Comparison of ENCODE assay signal across 1 cellular context in the genomic region with DNA sequence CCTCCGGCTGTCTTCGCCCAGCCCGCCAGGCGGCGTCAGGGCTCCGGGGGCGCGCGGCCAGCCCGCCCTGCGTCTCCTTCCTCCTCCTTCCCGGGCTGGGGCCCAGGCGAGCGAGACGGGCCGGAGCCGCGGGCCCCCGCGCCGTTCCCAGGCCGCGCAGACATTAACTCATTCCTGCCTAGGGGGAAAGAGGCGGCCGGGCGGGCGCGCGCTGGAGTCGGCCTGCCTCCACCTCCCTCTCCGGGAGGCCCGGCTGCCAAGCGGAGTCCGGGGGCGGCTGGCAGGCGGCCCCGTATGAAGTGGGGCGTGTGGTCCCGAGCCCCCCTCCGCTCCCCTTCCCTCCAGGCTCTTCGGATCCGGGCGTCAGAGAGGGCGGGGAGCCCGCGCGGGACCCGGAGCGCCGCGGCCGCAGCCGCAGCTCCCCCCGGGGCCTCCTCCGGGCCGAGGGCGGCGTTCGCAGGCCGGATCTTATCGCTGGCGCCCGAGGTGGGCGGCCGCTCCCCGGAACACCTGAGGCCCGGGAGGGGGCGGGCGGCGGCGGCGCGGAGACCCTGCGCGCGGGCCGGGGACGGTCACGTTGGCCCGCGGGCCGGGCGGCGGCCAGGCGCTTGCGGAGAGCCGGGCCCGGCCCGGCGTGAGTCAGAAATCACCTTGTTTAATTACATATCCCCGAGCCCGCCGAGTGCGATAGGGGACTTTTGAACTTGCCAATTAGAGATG.
TF ChIP-seq lines count a peak whose summit lies in the region.

No MANE protein-coding gene starts in this region.

TF ChIP-seq in K562, 482 proteins besides CTCF, POLR2A, EP300 and RAD21 (continued from another document and continues in another):
- TF ChIP-seq AFF1 (IDR thresholded peaks at IDR 0.05; ENCODE audit: low read depth in 1 of 2, partially characterized antibody in 2 of 2): no peak
- peak; percentile 83 for TF ChIP-seq GABPA (tag; conservative IDR thresholded peaks at IDR 0.05; ENCODE audit: low read depth)
- no peak for TF ChIP-seq ZSCAN29 (IDR thresholded peaks at IDR 0.05)
- TF ChIP-seq MTF1 (CRISPR knock-in tag; IDR thresholded peaks at IDR 0.05; ENCODE audit: borderline replicate concordance): no peak
- TF ChIP-seq RBFOX2 (IDR thresholded peaks at IDR 0.05; ENCODE audit: low read depth, low read length): peak; percentile 91
- no peak for TF ChIP-seq MED1 (CRISPR knock-in tag; IDR thresholded peaks at IDR 0.05; ENCODE audit: borderline replicate concordance)
- TF ChIP-seq SRSF1 (IDR thresholded peaks at IDR 0.05; ENCODE audit: low read depth, low read length): no peak
- no peak for TF ChIP-seq HNRNPUL1 (IDR thresholded peaks at IDR 0.05; ENCODE audit: low read length)
- no peak for TF ChIP-seq WHSC1 (IDR thresholded peaks at IDR 0.05; ENCODE audit: low read length)
- TF ChIP-seq, protein P1, sequence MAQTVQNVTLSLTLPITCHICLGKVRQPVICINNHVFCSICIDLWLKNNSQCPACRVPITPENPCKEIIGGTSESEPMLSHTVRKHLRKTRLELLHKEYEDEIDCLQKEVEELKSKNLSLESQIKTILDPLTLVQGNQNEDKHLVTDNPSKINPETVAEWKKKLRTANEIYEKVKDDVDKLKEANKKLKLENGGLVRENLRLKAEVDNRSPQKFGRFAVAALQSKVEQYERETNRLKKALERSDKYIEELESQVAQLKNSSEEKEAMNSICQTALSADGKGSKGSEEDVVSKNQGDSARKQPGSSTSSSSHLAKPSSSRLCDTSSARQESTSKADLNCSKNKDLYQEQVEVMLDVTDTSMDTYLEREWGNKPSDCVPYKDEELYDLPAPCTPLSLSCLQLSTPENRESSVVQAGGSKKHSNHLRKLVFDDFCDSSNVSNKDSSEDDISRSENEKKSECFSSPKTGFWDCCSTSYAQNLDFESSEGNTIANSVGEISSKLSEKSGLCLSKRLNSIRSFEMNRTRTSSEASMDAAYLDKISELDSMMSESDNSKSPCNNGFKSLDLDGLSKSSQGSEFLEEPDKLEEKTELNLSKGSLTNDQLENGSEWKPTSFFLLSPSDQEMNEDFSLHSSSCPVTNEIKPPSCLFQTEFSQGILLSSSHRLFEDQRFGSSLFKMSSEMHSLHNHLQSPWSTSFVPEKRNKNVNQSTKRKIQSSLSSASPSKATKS (CRISPR knock-in tag; IDR thresholded peaks at IDR 0.05): no peak
- TF ChIP-seq THAP12 (CRISPR knock-in tag; IDR thresholded peaks at IDR 0.05): peak; percentile 6; the same call in 1 of the 2 replicates
- peak; percentile 55; the same call in 1 of the 2 replicates for TF ChIP-seq ZNF584 (CRISPR knock-in tag; IDR thresholded peaks at IDR 0.05; ENCODE audit: low read depth)
- TF ChIP-seq NFRKB (IDR thresholded peaks at IDR 0.05; ENCODE audit: low read depth): no peak
- no peak for TF ChIP-seq ZBTB8A (IDR thresholded peaks at IDR 0.05; ENCODE audit: partially characterized antibody)
- TF ChIP-seq BCLAF1 (IDR thresholded peaks at IDR 0.05; ENCODE audit: borderline replicate concordance in 1 of 2, control insufficient read depth in 1 of 2, low read depth in 2 of 2, low read length in 1 of 2): no peak
- no peak for TF ChIP-seq RFX1 (IDR thresholded peaks at IDR 0.05)
- TF ChIP-seq CHD4 (IDR thresholded peaks at IDR 0.05; ENCODE audit: insufficient read depth, insufficient replicate concordance, low read depth, low read length, poor library complexity, severe bottlenecking): no peak
- TF ChIP-seq ZC3H4 (CRISPR knock-in tag; IDR thresholded peaks at IDR 0.05; ENCODE audit: borderline replicate concordance): no peak
- peak; percentile 36; the same call in 1 of the 2 replicates for TF ChIP-seq SOX6 (IDR thresholded peaks at IDR 0.05)
- no peak for TF ChIP-seq ZEB2 (IDR thresholded peaks at IDR 0.05)
- peak; percentile 76 for TF ChIP-seq ELF1 (tag; IDR thresholded peaks at IDR 0.05)
- TF ChIP-seq, protein P2, sequence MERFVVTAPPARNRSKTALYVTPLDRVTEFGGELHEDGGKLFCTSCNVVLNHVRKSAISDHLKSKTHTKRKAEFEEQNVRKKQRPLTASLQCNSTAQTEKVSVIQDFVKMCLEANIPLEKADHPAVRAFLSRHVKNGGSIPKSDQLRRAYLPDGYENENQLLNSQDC (CRISPR knock-in tag; IDR thresholded peaks at IDR 0.05): no peak
- no peak for TF ChIP-seq NR2F6 (CRISPR knock-in tag; IDR thresholded peaks at IDR 0.05)
- TF ChIP-seq L3MBTL2 (IDR thresholded peaks at IDR 0.05): 0 out of 2 replicates have a peak, but pooled peaks have one; percentile 26
- no peak for TF ChIP-seq HDAC3 (IDR thresholded peaks at IDR 0.05; ENCODE audit: borderline replicate concordance, partially characterized antibody)
- peak; percentile 77; the same call in 1 of the 2 replicates for TF ChIP-seq ZBTB7A (IDR thresholded peaks at IDR 0.05; ENCODE audit: borderline replicate concordance, control insufficient read depth, low read depth, low read length)
- TF ChIP-seq DEAF1 (CRISPR knock-in tag; IDR thresholded peaks at IDR 0.05): peak; percentile 75
- TF ChIP-seq, protein P3, sequence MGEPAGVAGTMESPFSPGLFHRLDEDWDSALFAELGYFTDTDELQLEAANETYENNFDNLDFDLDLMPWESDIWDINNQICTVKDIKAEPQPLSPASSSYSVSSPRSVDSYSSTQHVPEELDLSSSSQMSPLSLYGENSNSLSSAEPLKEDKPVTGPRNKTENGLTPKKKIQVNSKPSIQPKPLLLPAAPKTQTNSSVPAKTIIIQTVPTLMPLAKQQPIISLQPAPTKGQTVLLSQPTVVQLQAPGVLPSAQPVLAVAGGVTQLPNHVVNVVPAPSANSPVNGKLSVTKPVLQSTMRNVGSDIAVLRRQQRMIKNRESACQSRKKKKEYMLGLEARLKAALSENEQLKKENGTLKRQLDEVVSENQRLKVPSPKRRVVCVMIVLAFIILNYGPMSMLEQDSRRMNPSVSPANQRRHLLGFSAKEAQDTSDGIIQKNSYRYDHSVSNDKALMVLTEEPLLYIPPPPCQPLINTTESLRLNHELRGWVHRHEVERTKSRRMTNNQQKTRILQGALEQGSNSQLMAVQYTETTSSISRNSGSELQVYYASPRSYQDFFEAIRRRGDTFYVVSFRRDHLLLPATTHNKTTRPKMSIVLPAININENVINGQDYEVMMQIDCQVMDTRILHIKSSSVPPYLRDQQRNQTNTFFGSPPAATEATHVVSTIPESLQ (CRISPR knock-in tag; IDR thresholded peaks at IDR 0.05): 0 out of 2 replicates have a peak, but pooled peaks have one; percentile 9
- no peak for TF ChIP-seq MTA2 (IDR thresholded peaks at IDR 0.05; ENCODE audit: low read depth)
- TF ChIP-seq ATF7 (IDR thresholded peaks at IDR 0.05): peak; percentile 30; the same call in 1 of the 2 replicates
- TF ChIP-seq ZNF197 (CRISPR knock-in tag; IDR thresholded peaks at IDR 0.05; ENCODE audit: low read depth): no peak
- TF ChIP-seq ZBTB11 (CRISPR knock-in tag; IDR thresholded peaks at IDR 0.05): no peak; a peak in 1 of 6 replicates
- TF ChIP-seq THRAP3 (IDR thresholded peaks at IDR 0.05; ENCODE audit: borderline replicate concordance): no peak
- TF ChIP-seq GABPB1 (CRISPR knock-in tag; IDR thresholded peaks at IDR 0.05): peak; percentile 74
- TF ChIP-seq IRF1 (CRISPR knock-in tag; IDR thresholded peaks at IDR 0.05; ENCODE audit: borderline replicate concordance): no peak
- TF ChIP-seq HCFC1 (IDR thresholded peaks at IDR 0.05; ENCODE audit: low read depth, low read length): peak; percentile 21; the same call in 1 of the 2 replicates
